Comparison of ENCODE assay signal across 11 cellular contexts in the genomic region with DNA sequence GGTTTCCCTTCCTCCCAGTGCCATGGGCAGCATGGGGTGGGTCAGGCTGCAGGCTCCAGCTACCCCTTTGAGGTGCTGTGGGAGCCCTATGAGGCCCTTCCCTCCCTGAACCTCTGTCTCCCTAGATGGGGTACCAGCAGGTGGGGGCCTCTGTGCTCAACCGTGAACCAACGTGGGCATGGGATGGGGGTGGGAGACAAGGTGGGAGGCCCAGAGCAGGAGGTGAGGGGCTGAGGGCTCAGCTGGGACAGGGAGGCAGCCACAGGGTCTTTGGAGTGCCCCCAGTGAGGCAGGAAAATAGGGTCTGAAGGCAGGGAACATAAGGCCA. TPM values are rescaled to one million over a fixed set of nuclear protein-coding genes. Genes with fewer than 3 reads are reported as not detected.
DNase-seq lines count a peak whose midpoint lies in the region; ATAC-seq and TF ChIP-seq lines count a peak whose summit lies in the region.
"Had no signal": no experiment of that assay in that cellular context is flagged by ENCODE, and none has a peak within 500 bp of the region (broad histone marks: within the 10 kb centered on the region; RNA-seq: fewer than 3 reads in every experiment).

No MANE protein-coding gene starts in this region.

- H2AK5ac ChIP-seq in trophoblast cell (ENCODE audit: low read length): peak overlapping the region; percentile 13

- ATAC-seq in CD4-positive, alpha-beta T cell (ENCODE audit: poor library complexity): no peak
- ATAC-seq in activated naive CD8-positive, alpha-beta T cell treated with anti-CD3 and anti-CD28 coated beads, Interleukin-2, amount 50 U/mL, for 24 hours: no peak
- ATAC-seq: activated T-cell treated with anti-CD3 and anti-CD28 coated beads, Interleukin-2, amount 50 U/mL, for 72 hours; mucosa of descending colon had no signal

- no peak overlapping the region for H4K8ac ChIP-seq in trophoblast cell (ENCODE audit: low read depth, low read length)

- H3K4me1 Mint-ChIP-seq in CD4-positive, alpha-beta T cell (ENCODE audit: low read depth): peaks cover 49% of the 10 kb centered on the region
- peaks cover 57% of the 10 kb centered on the region for H3K4me1 Mint-ChIP-seq in activated naive CD8-positive, alpha-beta T cell treated with anti-CD3 and anti-CD28 coated beads, Interleukin-2, amount 50 U/mL, for 24 hours

- H3K36me3 Mint-ChIP-seq in CD4-positive, alpha-beta T cell (ENCODE audit: low read depth): no peaks in the 10 kb centered on the region
- no peaks in the 10 kb centered on the region for H3K36me3 Mint-ChIP-seq in activated naive CD8-positive, alpha-beta T cell treated with anti-CD3 and anti-CD28 coated beads, Interleukin-2, amount 50 U/mL, for 24 hours (ENCODE audit: low read depth)

- H3K36me3 ChIP-seq in trophoblast cell (ENCODE audit: control insufficient read depth in 1 of 2, insufficient read depth in 2 of 2, low read length in 2 of 2) (no peaks in the 10 kb centered on the region), SK-N-SH (replicated peaks in 1 of 2; ENCODE audit: control insufficient read depth in 1 of 2, insufficient read depth in 2 of 2, low read length in 1 of 2) (no peaks in the 10 kb centered on the region)

- no peak overlapping the region for H3K4me2 ChIP-seq in trophoblast cell (ENCODE audit: low read length)
- no peak overlapping the region for H3K4me2 ChIP-seq in SK-N-SH

- peaks cover 5% of the 10 kb centered on the region for H3K9me3 ChIP-seq in CD4-positive, alpha-beta T cell (ENCODE audit: control insufficient read depth, low read length)
- H3K9me3 ChIP-seq in trophoblast cell (ENCODE audit: insufficient read depth, low read depth, low read length): no peaks in the 10 kb centered on the region
- no peaks in the 10 kb centered on the region for H3K9me3 ChIP-seq in SK-N-SH
- H3K9me3 ChIP-seq: mucosa of descending colon had no signal

- TF ChIP-seq EP300 in SK-N-SH (IDR thresholded peaks at IDR 0.05; ENCODE audit: borderline replicate concordance in 1 of 2, low read depth in 1 of 2, low read length in 1 of 2): no peak

- no peak overlapping the region for H2BK120ac ChIP-seq in trophoblast cell (ENCODE audit: insufficient read depth, low read length, poor library complexity)

- H4K91ac ChIP-seq in trophoblast cell (ENCODE audit: low read depth, low read length): no peak overlapping the region

- H3K79me1 ChIP-seq in trophoblast cell (ENCODE audit: low read length): no peaks in the 10 kb centered on the region

- H3K27me3 ChIP-seq in CD4-positive, alpha-beta T cell (ENCODE audit: control insufficient read depth, insufficient read depth, low read length): no peaks in the 10 kb centered on the region
- H3K27me3 ChIP-seq in trophoblast cell (ENCODE audit: insufficient read depth, low read length) (no peaks in the 10 kb centered on the region), SK-N-SH (ENCODE audit: insufficient read depth) (peaks cover under 1% of the 10 kb centered on the region; the same call in 1 of the 2 replicates)

- no peaks in the 10 kb centered on the region for H3K27me3 Mint-ChIP-seq in CD4-positive, alpha-beta T cell
- H3K27me3 Mint-ChIP-seq in activated naive CD8-positive, alpha-beta T cell treated with anti-CD3 and anti-CD28 coated beads, Interleukin-2, amount 50 U/mL, for 24 hours: no peaks in the 10 kb centered on the region

- H3K9me2 ChIP-seq in SK-N-SH: no peaks in the 10 kb centered on the region

- POLR2A ChIA-PET in CD4-positive, alpha-beta T cell (lab: Charles Lee): interaction anchor here (0.8 to 3.9 kb wide), 5 partner anchors 20 to 29 kb away, joined by 3 to 31 read pairs (median 6); no protein-coding TSS in a partner anchor
- POLR2A ChIA-PET in SK-N-SH (lab: Yijun Ruan, JAX): no interaction called here

- H3K79me2 ChIP-seq in trophoblast cell (ENCODE audit: control insufficient read depth, insufficient read depth, low read length, poor library complexity) (no peaks in the 10 kb centered on the region), SK-N-SH (ENCODE audit: insufficient read depth) (no peaks in the 10 kb centered on the region)

- peak overlapping the region; percentile 98 for H3K27ac ChIP-seq in CD4-positive, alpha-beta T cell (ENCODE audit: low read depth, low read length)
- no peak overlapping the region for H3K27ac ChIP-seq in trophoblast cell (ENCODE audit: low read depth, low read length)
- H3K27ac ChIP-seq in SK-N-SH (ENCODE audit: low read depth in 2 of 2, low read length in 1 of 2): no peak overlapping the region

- no peak overlapping the region for H3K23ac ChIP-seq in trophoblast cell (ENCODE audit: low read length)

- H4K20me1 ChIP-seq in SK-N-SH (ENCODE audit: insufficient read depth): no peaks in the 10 kb centered on the region

- H3K9ac ChIP-seq in trophoblast cell (ENCODE audit: low read length) (no peak overlapping the region), SK-N-SH (no peak overlapping the region)

- DNase-seq in CD4-positive, alpha-beta T cell: peak in 1 of 10 experiments; percentile 33
- DNase-seq in D341Med (ENCODE audit: low spot score): peak; percentile 17
- DNase-seq in activated naive CD8-positive, alpha-beta T cell treated with anti-CD3 and anti-CD28 coated beads, Interleukin-2, amount 50 U/mL, for 24 hours: peak; percentile 22
- no peak for DNase-seq in trophoblast cell
- DNase-seq in AG08396 (ENCODE audit: low spot score): no peak
- no peak for DNase-seq in Kasumi-1 (lab: John Stamatoyannopoulos, UW)
- no peak for DNase-seq in SK-N-SH
- DNase-seq: COR-L47, foreskin fibroblast, mucosa of descending colon had no signal

- H3K4me1 ChIP-seq in trophoblast cell (ENCODE audit: control insufficient read depth in 1 of 2, insufficient read depth in 2 of 2, low read length in 2 of 2) (peaks cover under 1 to 6% of the 10 kb centered on the region in 2 experiments), SK-N-SH (ENCODE audit: control insufficient read depth in 1 of 2, insufficient read depth in 2 of 2, low read depth in 1 of 2, low read length in 1 of 2) (no peaks in the 10 kb centered on the region)

- H3K4me3 Mint-ChIP-seq in CD4-positive, alpha-beta T cell: peak overlapping the region; percentile 5
- H3K4me3 Mint-ChIP-seq in activated naive CD8-positive, alpha-beta T cell treated with anti-CD3 and anti-CD28 coated beads, Interleukin-2, amount 50 U/mL, for 24 hours: no peak overlapping the region

- no peaks in the 10 kb centered on the region for H3F3A ChIP-seq in SK-N-SH (replicated peaks; ENCODE audit: insufficient read depth)

- CTCF ChIA-PET in CD4-positive, alpha-beta T cell (lab: Charles Lee): interaction anchor here (1.4 to 2.2 kb wide), 2 partner anchors 25 to 69 kb away, joined by 5 to 6 read pairs; no protein-coding TSS in a partner anchor
- CTCF ChIA-PET in SK-N-SH (lab: Yijun Ruan, JAX): interaction anchor here (1.7 kb wide), 1 partner anchor 25 kb away, joined by 4 read pairs; no protein-coding TSS in a partner anchor

- WGBS in trophoblast cell (ENCODE audit: extremely low coverage, insufficient coverage, insufficient read length): no CpG with 5 or more reads among the region's 2 CpGs
- 95% methylated on average over 2 of the region's 2 CpGs for WGBS in SK-N-SH (ENCODE audit: low lambda C conversion rate)

- no peak for TF ChIP-seq CTCF in CD4-positive, alpha-beta T cell (IDR thresholded peaks at IDR 0.05)
- TF ChIP-seq CTCF in SK-N-SH (IDR thresholded peaks at IDR 0.05): no peak

- H2AFZ ChIP-seq in trophoblast cell (ENCODE audit: insufficient read depth, low read length, poor library complexity) (no peak overlapping the region), SK-N-SH (ENCODE audit: low read depth) (no peak overlapping the region)

- no peak overlapping the region for H3K27ac Mint-ChIP-seq in CD4-positive, alpha-beta T cell
- no peak overlapping the region for H3K27ac Mint-ChIP-seq in activated naive CD8-positive, alpha-beta T cell treated with anti-CD3 and anti-CD28 coated beads, Interleukin-2, amount 50 U/mL, for 24 hours
- H3K27ac Mint-ChIP-seq: activated T-cell treated with anti-CD3 and anti-CD28 coated beads, Interleukin-2, amount 50 U/mL, for 72 hours had no signal

- no peak overlapping the region for H2BK5ac ChIP-seq in trophoblast cell (ENCODE audit: low read depth, low read length, poor library complexity)

- TF ChIP-seq RAD21 in SK-N-SH (IDR thresholded peaks at IDR 0.05; ENCODE audit: low read length): no peak

- no peak overlapping the region for H3K14ac ChIP-seq in trophoblast cell (ENCODE audit: low read length)

- H3K4me3 ChIP-seq in trophoblast cell (ENCODE audit: low read depth, low read length): no peak overlapping the region
- no peak overlapping the region for H3K4me3 ChIP-seq in SK-N-SH (ENCODE audit: low read depth in 2 of 2, low read length in 1 of 2)
- H3K4me3 ChIP-seq: mucosa of descending colon had no signal

- no peak overlapping the region for H4K12ac ChIP-seq in trophoblast cell (ENCODE audit: low read depth, low read length)

- H3K18ac ChIP-seq in trophoblast cell (ENCODE audit: low read length): no peak overlapping the region

- H2BK12ac ChIP-seq in trophoblast cell (ENCODE audit: low read length): no peak overlapping the region

- intact Hi-C loops in CD4-positive, alpha-beta T cell (cut with DNase I, micrococcal nuclease): no loop called here

- no peaks in the 10 kb centered on the region for H3K9me3 Mint-ChIP-seq in CD4-positive, alpha-beta T cell
- H3K9me3 Mint-ChIP-seq in activated naive CD8-positive, alpha-beta T cell treated with anti-CD3 and anti-CD28 coated beads, Interleukin-2, amount 50 U/mL, for 24 hours: no peaks in the 10 kb centered on the region

- H3K4ac ChIP-seq in trophoblast cell (ENCODE audit: low read depth, low read length): no peak overlapping the region

TF ChIP-seq in SK-N-SH, 30 proteins besides CTCF, POLR2A, EP300 and RAD21:
- no peak for TF ChIP-seq FOSL2 (IDR thresholded peaks at IDR 0.05; ENCODE audit: borderline replicate concordance, low read depth)

RNA-seq across cellular contexts. Expression of gene SUN5, which starts 33.3 kb away (rescaled TPM):
- not detected for total RNA-seq in CD4-positive, alpha-beta T cell
- not detected in 2 replicates for polyA plus RNA-seq in trophoblast cell (2013)
- polyA plus RNA-seq in SK-N-SH (2012; rRNA removed): not detected in 2 replicates
- not detected in 2 replicates for polyA plus RNA-seq in SK-N-SH (2012; cell fraction: cytosol; rRNA removed)
- polyA plus RNA-seq in SK-N-SH (2012; cell fraction: nucleus; rRNA removed): not detected in 2 replicates
- total RNA-seq: activated T-cell treated with anti-CD3 and anti-CD28 coated beads, Interleukin-2, amount 50 U/mL, for 72 hours; mucosa of descending colon had no signal

RNA-seq across cellular contexts. Expression of gene BPIFB2, which starts 36.6 kb away (rescaled TPM):
- not detected for total RNA-seq in CD4-positive, alpha-beta T cell
- not detected in 2 replicates for polyA plus RNA-seq in trophoblast cell (2013)
- not detected in 2 replicates for polyA plus RNA-seq in SK-N-SH (2012; rRNA removed)
- not detected in 2 replicates for polyA plus RNA-seq in SK-N-SH (2012; cell fraction: cytosol; rRNA removed)
- not detected in 2 replicates for polyA plus RNA-seq in SK-N-SH (2012; cell fraction: nucleus; rRNA removed)
- total RNA-seq: activated T-cell treated with anti-CD3 and anti-CD28 coated beads, Interleukin-2, amount 50 U/mL, for 72 hours; mucosa of descending colon had no signal

Comparison
In these comparisons a context has a peak if more than half of its experiments do, and no peak if none do; other contexts are left out.
1. DNase-seq: peak in D341Med (single experiment) and activated naive CD8-positive, alpha-beta T cell treated with anti-CD3 and anti-CD28 coated beads, Interleukin-2, amount 50 U/mL, for 24 hours (single experiment); none in trophoblast cell (0 of 2), AG08396 (single experiment), Kasumi-1 (0 of 2) and SK-N-SH (single experiment).